Comparison of ENCODE assay signal across 8 cellular contexts in genomic region chr4:24912252-24913098, GRCh38. TPM values are rescaled to one million over a fixed set of nuclear protein-coding genes. Genes with fewer than 3 reads are reported as not detected.
DNase-seq lines count a peak whose midpoint lies in the region; ATAC-seq and TF ChIP-seq lines count a peak whose summit lies in the region.

TSS of gene CCDC149 (minus strand) at chr4:24913042. CDS start at chr4:24912864, 178 bp downstream.

- H3K27ac Mint-ChIP-seq in activated naive CD4-positive, alpha-beta T cell treated with anti-CD3 and anti-CD28 coated beads, Interleukin-2, amount 50 U/mL, for 24 hours = no peak within 1 kb of the TSS

- peaks cover 0 to 21% (median 8%) of the 10 kb centered on the region in 12 donors for H3K4me1 ChIP-seq in heart left ventricle

- DNase-seq in activated naive CD4-positive, alpha-beta T cell (lab: John Stamatoyannopoulos, UW) = no peak
- DNase-seq in NCI-H2171 treated with DMSO at 0.1 percent for 48 hours (lab: John Stamatoyannopoulos, UW) (peak; percentile 82), amniotic epithelial cell (ENCODE audit: low read depth) (peak; percentile 57), heart left ventricle (peak; percentile 74 to 85 (median 77)), nucleus accumbens (lab: John Stamatoyannopoulos, UW) (peak in 46 of 56 donors; percentile 7 to 72 (median 48))

- H3K36me3 ChIP-seq in heart left ventricle = peaks cover 0 to 25% (median 14%) of the 10 kb centered on the region in 9 donors

- H3K4me1 Mint-ChIP-seq in activated naive CD4-positive, alpha-beta T cell treated with anti-CD3 and anti-CD28 coated beads, Interleukin-2, amount 50 U/mL, for 24 hours = peaks cover 4% of the 10 kb centered on the region

- H3K27me3 Mint-ChIP-seq in activated naive CD4-positive, alpha-beta T cell treated with anti-CD3 and anti-CD28 coated beads, Interleukin-2, amount 50 U/mL, for 24 hours = peaks cover 41% of the 10 kb centered on the region

- peak in 1 of 2 donors; percentile 32 for TF ChIP-seq POLR2A in heart left ventricle (IDR thresholded peaks at IDR 0.05)

- H3K4me3 Mint-ChIP-seq in activated naive CD4-positive, alpha-beta T cell treated with anti-CD3 and anti-CD28 coated beads, Interleukin-2, amount 50 U/mL, for 24 hours = peak within 1 kb of the TSS; percentile 51

- 3 to 10% (median 6%) methylated on average over 36 to 88 of the region's 88 CpGs for WGBS in heart left ventricle, 4 donors

- intact Hi-C loops in heart left ventricle (cut with DNase I) = loop anchor here in 7 of 10 donors (1.0 to 10.0 kb wide), 14 partner anchors 62 to 428 kb away; partner anchors contain the start of genes DHX15 (in 3 of the 7), LGI2 (in 1 of the 7), SEPSECS (in 1 of the 7) and SOD3 (in 1 of the 7)

- peak in 7 of 12 donors; percentile 6 to 38 (median 21) for TF ChIP-seq CTCF in heart left ventricle (IDR thresholded peaks at IDR 0.05)

- H3K27me3 ChIP-seq in heart left ventricle = no peaks in the 10 kb centered on the region

- peaks cover 0 to 8% (median 0%) of the 10 kb centered on the region in 12 donors for H3K9me3 ChIP-seq in heart left ventricle

- H3K27ac ChIP-seq in heart left ventricle = peak within 1 kb of the TSS; percentile 79 to 98 (median 91)

- ATAC-seq in heart left ventricle = peak; percentile 74 to 91 (median 90)
- no peak for ATAC-seq in GM18511 (IDR thresholded peaks at IDR 0.05; ENCODE audit: unreplicated experiment)
- ATAC-seq in HG02588 (IDR thresholded peaks at IDR 0.05; ENCODE audit: unreplicated experiment) = no peak

- H3K9me3 Mint-ChIP-seq in activated naive CD4-positive, alpha-beta T cell treated with anti-CD3 and anti-CD28 coated beads, Interleukin-2, amount 50 U/mL, for 24 hours = peaks cover 9% of the 10 kb centered on the region

- H3K36me3 Mint-ChIP-seq in activated naive CD4-positive, alpha-beta T cell treated with anti-CD3 and anti-CD28 coated beads, Interleukin-2, amount 50 U/mL, for 24 hours = peaks cover 1% of the 10 kb centered on the region

- H3K4me3 ChIP-seq in heart left ventricle = peak within 1 kb of the TSS; percentile 45 to 93 (median 66)

RNA-seq across cellular contexts. Expression of gene CCDC149, which starts in this region (rescaled TPM):
- total RNA-seq in heart left ventricle = 10 to 100 TPM in 5 of 9 donors, 1 to 10 TPM in 4; 5.8 to 14.7 (median 10.3) TPM
- 1 to 10 TPM; 6.9 to 9.9 TPM for polyA plus RNA-seq in heart left ventricle

Comparison
In these comparisons a context has a peak if more than half of its experiments do, and no peak if none do; other contexts are left out.
1. DNase-seq: peak in NCI-H2171 treated with DMSO at 0.1 percent for 48 hours (single experiment), amniotic epithelial cell (single experiment), heart left ventricle (5 of 5) and nucleus accumbens (46 of 56); none in activated naive CD4-positive, alpha-beta T cell (0 of 4).
2. ATAC-seq: peak in heart left ventricle (4 of 4); none in GM18511 (single experiment) and HG02588 (single experiment).